Comparison of ENCODE assay signal across 1 cellular context in genomic region chr21:44027607-44028286, GRCh38.
TF ChIP-seq lines count a peak whose summit lies in the region.

No MANE protein-coding gene starts in this region.

TF ChIP-seq in H1, 55 proteins besides CTCF, POLR2A, EP300 and RAD21 (continued from another document):
- TF ChIP-seq SP2 (IDR thresholded peaks at IDR 0.05; ENCODE audit: low read length) (no peak), SIX5 (IDR thresholded peaks at IDR 0.05; ENCODE audit: low read depth, low read length) (no peak), BRCA1 (IDR thresholded peaks at IDR 0.05; ENCODE audit: low read depth, low read length) (no peak)
TF ChIP-seq in H1: peak in this region for 0.
